ENCODE assay signal across 1 cellular context in the genomic region with DNA sequence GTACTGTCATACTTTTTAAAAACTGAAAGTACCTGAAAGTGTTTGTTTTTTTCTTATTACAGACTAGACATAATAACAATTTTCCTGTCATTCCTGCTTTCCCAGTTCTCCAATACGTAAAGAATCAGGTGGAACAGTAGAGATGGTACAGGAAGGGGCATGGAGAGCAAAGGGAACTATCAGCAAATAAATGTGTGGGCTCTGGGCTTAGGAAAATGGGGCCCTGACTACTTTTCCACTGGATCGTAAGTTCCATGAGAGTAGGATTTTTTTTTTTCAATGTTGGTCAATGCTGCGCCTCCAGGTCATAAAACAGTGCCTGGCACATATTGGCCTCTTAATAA.
TF ChIP-seq lines count a peak whose summit lies in the region.

No MANE protein-coding gene starts in this region.

TF ChIP-seq in GM12878, 131 proteins besides CTCF, POLR2A, EP300 and RAD21 (continued from another document):
- TF ChIP-seq, protein P1, sequence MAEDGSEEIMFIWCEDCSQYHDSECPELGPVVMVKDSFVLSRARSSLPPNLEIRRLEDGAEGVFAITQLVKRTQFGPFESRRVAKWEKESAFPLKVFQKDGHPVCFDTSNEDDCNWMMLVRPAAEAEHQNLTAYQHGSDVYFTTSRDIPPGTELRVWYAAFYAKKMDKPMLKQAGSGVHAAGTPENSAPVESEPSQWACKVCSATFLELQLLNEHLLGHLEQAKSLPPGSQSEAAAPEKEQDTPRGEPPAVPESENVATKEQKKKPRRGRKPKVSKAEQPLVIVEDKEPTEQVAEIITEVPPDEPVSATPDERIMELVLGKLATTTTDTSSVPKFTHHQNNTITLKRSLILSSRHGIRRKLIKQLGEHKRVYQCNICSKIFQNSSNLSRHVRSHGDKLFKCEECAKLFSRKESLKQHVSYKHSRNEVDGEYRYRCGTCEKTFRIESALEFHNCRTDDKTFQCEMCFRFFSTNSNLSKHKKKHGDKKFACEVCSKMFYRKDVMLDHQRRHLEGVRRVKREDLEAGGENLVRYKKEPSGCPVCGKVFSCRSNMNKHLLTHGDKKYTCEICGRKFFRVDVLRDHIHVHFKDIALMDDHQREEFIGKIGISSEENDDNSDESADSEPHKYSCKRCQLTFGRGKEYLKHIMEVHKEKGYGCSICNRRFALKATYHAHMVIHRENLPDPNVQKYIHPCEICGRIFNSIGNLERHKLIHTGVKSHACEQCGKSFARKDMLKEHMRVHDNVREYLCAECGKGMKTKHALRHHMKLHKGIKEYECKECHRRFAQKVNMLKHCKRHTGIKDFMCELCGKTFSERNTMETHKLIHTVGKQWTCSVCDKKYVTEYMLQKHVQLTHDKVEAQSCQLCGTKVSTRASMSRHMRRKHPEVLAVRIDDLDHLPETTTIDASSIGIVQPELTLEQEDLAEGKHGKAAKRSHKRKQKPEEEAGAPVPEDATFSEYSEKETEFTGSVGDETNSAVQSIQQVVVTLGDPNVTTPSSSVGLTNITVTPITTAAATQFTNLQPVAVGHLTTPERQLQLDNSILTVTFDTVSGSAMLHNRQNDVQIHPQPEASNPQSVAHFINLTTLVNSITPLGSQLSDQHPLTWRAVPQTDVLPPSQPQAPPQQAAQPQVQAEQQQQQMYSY (CRISPR knock-in tag; IDR thresholded peaks at IDR 0.05) = no peak
- TF ChIP-seq NR2F1 (conservative IDR thresholded peaks at IDR 0.05) (no peak), PAX8 (IDR thresholded peaks at IDR 0.05) (no peak), FOXK2 (IDR thresholded peaks at IDR 0.05) (no peak), ZZZ3 (IDR thresholded peaks at IDR 0.05; ENCODE audit: control insufficient read depth, insufficient read length, low read depth) (no peak), MTA3 (IDR thresholded peaks at IDR 0.05; ENCODE audit: borderline replicate concordance, low read length) (no peak), ETV6 (conservative IDR thresholded peaks at IDR 0.05 in 1 of 2, IDR thresholded peaks at IDR 0.05 in 1 of 2; ENCODE audit: borderline replicate concordance in 1 of 2, low read depth in 1 of 2) (no peak), NFXL1 (IDR thresholded peaks at IDR 0.05; ENCODE audit: borderline replicate concordance) (no peak), ATF7 (IDR thresholded peaks at IDR 0.05; ENCODE audit: low read depth) (no peak), EGR1 (IDR thresholded peaks at IDR 0.05; ENCODE audit: borderline replicate concordance in 1 of 2, low read depth in 2 of 2, low read length in 2 of 2) (no peak)
- TF ChIP-seq, protein P2, sequence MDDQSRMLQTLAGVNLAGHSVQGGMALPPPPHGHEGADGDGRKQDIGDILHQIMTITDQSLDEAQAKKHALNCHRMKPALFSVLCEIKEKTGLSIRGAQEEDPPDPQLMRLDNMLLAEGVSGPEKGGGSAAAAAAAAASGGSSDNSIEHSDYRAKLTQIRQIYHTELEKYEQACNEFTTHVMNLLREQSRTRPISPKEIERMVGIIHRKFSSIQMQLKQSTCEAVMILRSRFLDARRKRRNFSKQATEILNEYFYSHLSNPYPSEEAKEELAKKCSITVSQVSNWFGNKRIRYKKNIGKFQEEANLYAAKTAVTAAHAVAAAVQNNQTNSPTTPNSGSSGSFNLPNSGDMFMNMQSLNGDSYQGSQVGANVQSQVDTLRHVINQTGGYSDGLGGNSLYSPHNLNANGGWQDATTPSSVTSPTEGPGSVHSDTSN (IDR thresholded peaks at IDR 0.05; ENCODE audit: insufficient replicate concordance, low read depth, low read length) = no peak
- TF ChIP-seq, protein P3, sequence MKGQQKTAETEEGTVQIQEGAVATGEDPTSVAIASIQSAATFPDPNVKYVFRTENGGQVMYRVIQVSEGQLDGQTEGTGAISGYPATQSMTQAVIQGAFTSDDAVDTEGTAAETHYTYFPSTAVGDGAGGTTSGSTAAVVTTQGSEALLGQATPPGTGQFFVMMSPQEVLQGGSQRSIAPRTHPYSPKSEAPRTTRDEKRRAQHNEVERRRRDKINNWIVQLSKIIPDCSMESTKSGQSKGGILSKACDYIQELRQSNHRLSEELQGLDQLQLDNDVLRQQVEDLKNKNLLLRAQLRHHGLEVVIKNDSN (IDR thresholded peaks at IDR 0.05; ENCODE audit: borderline replicate concordance, extremely low read length, insufficient read depth, low read depth, low read length) = no peak
